Comparison of ENCODE assay signal across 1 cellular context in the genomic region with DNA sequence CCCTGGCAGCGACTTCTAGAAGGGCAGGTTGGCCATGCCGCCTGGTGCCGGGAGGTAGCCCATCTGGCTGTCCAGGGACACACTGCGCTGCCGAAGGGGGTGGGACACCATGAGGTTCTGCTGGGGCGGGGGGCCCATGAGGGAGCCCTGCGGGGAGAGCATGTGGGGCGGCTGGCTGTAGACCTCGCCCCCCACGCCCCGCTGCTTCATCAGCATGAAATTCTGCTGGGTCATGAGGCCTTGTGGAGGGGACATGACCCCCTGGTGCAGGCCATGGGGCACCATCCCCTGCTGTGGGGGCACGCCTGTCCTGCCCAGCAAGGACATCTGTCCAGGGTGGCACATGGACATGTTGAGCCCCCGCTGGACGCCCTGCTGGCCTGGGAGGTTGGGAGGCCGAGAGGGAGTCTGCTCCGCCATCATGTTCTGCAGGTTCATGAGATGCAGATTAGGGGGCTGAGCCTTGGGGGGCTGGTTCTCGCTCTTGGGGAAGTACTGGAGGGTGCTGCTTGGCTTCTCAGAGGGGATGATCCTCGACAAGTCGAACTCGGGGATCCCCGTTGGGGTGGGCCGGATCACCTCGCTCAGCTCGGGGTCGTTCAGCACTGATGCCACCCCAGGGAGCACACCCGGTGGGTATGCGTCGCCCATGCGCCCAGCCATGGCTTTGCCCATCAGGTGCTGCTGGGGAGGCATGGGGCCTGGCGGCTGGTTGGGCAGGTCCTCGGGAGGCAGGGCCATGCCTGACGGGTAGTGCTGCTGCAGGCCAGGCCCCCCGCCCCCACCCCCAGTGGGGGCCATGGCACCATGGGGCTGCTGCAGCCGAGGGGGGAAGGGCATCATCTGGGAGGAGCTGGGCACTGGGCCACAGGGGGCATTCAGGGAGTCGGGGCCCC.
TF ChIP-seq lines count a peak whose summit lies in the region.

No MANE protein-coding gene starts in this region.

TF ChIP-seq in HCT116, 20 proteins besides CTCF, POLR2A, EP300 and RAD21:
- TF ChIP-seq EGR1 (IDR thresholded peaks at IDR 0.05; ENCODE audit: low read depth): no peak
- no peak for TF ChIP-seq ZBTB33 (IDR thresholded peaks at IDR 0.05; ENCODE audit: extremely low read depth, insufficient replicate concordance, low read length)
- no peak for TF ChIP-seq ZNF274 (IDR thresholded peaks at IDR 0.05; ENCODE audit: low read depth, low read length)
- 0 out of 2 replicates have a peak, but pooled peaks have one; percentile 18 for TF ChIP-seq JUND (IDR thresholded peaks at IDR 0.05)
- TF ChIP-seq POLR2AphosphoS5 (IDR thresholded peaks at IDR 0.05; ENCODE audit: low read depth, low read length): no peak; the same call in 1 of the 2 replicates
- TF ChIP-seq, protein P1, sequence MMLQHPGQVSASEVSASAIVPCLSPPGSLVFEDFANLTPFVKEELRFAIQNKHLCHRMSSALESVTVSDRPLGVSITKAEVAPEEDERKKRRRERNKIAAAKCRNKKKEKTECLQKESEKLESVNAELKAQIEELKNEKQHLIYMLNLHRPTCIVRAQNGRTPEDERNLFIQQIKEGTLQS (IDR thresholded peaks at IDR 0.05): no peak
- no peak for TF ChIP-seq EZH2phosphoT487 (IDR thresholded peaks at IDR 0.05; ENCODE audit: borderline replicate concordance)
TF ChIP-seq in HCT116: peak in this region for 1.
